ENCODE assay signal across 13 cellular contexts in genomic region chr2:113896791-113897190, GRCh38. TPM values are rescaled to one million over a fixed set of nuclear protein-coding genes. Genes with fewer than 3 reads are reported as not detected.
DNase-seq lines count a peak whose midpoint lies in the region; ATAC-seq and TF ChIP-seq lines count a peak whose summit lies in the region.
"Had no signal": no experiment of that assay in that cellular context is flagged by ENCODE, and none has a peak within 500 bp of the region (broad histone marks: within the 10 kb centered on the region; RNA-seq: fewer than 3 reads in every experiment).

No MANE protein-coding gene starts in this region.

- peak overlapping the region in 1 of 5 donors; percentile 25 for H3K9ac ChIP-seq in subcutaneous abdominal adipose tissue (ENCODE audit: low read length in 5 of 5)
- H3K9ac ChIP-seq: BLaER1 had no signal

- H3K27ac Mint-ChIP-seq in activated naive CD4-positive, alpha-beta T cell treated with anti-CD3 and anti-CD28 coated beads, Interleukin-2, amount 50 U/mL, for 24 hours = peak overlapping the region; percentile 57
- no peak overlapping the region for H3K27ac Mint-ChIP-seq in activated naive CD4-positive, alpha-beta T cell treated with anti-CD3 and anti-CD28 coated beads, Interleukin-2, amount 50 U/mL, for 72 hours
- peak overlapping the region; percentile 70 to 77 for H3K27ac Mint-ChIP-seq in T-cell
- H3K27ac Mint-ChIP-seq: H9; stimulated activated naive B cell treated with anti-CD40 and anti-IgM and Interleukin-4, amounts not matched to agents 10 μg/mL and 1 μg/mL and 100 μg/mL, for 72 hours; WTC11 had no signal

- H3K4me1 Mint-ChIP-seq in activated naive CD4-positive, alpha-beta T cell treated with anti-CD3 and anti-CD28 coated beads, Interleukin-2, amount 50 U/mL, for 24 hours = peaks cover 100% of the 10 kb centered on the region
- peaks cover 94 to 96% (median 96%) of the 10 kb centered on the region in 3 donors for H3K4me1 Mint-ChIP-seq in T-cell

- H3K4me3 ChIP-seq in fibroblast of pulmonary artery (replicated peaks; ENCODE audit: low read depth, low read length) (no peak overlapping the region), subcutaneous abdominal adipose tissue (ENCODE audit: low read depth in 1 of 5, low read length in 5 of 5) (no peak overlapping the region)
- H3K4me3 ChIP-seq: BLaER1 had no signal

- no peak for TF ChIP-seq CTCF in fibroblast of pulmonary artery (IDR thresholded peaks at IDR 0.05; ENCODE audit: low read length, missing control alignments)

- no peaks in the 10 kb centered on the region for H3K36me3 ChIP-seq in subcutaneous abdominal adipose tissue (ENCODE audit: control insufficient read depth in 5 of 5, insufficient read depth in 5 of 5, low read length in 5 of 5)

- ATAC-seq in activated naive CD4-positive, alpha-beta T cell treated with anti-CD3 and anti-CD28 coated beads, Interleukin-2, amount 50 U/mL, for 72 hours = no peak
- ATAC-seq in T-cell (replicated peaks in 1 of 4) = no peak
- ATAC-seq: WTC11 had no signal

- H3K9me3 Mint-ChIP-seq in activated naive CD4-positive, alpha-beta T cell treated with anti-CD3 and anti-CD28 coated beads, Interleukin-2, amount 50 U/mL, for 24 hours = no peaks in the 10 kb centered on the region
- no peaks in the 10 kb centered on the region for H3K9me3 Mint-ChIP-seq in activated naive CD4-positive, alpha-beta T cell treated with anti-CD3 and anti-CD28 coated beads, Interleukin-2, amount 50 U/mL, for 72 hours
- no peaks in the 10 kb centered on the region for H3K9me3 Mint-ChIP-seq in T-cell
- H3K9me3 Mint-ChIP-seq: H9; stimulated activated naive B cell treated with anti-CD40 and anti-IgM and Interleukin-4, amounts not matched to agents 10 μg/mL and 1 μg/mL and 100 μg/mL, for 72 hours; WTC11 had no signal

- H3K27me3 ChIP-seq in subcutaneous abdominal adipose tissue (ENCODE audit: control insufficient read depth in 5 of 5, insufficient read depth in 4 of 5, low read length in 5 of 5) = no peaks in the 10 kb centered on the region
- H3K27me3 ChIP-seq: BLaER1 had no signal

- POLR2A ChIA-PET in T-cell (lab: Charles Lee) = no interaction called here

- H3K36me3 Mint-ChIP-seq in activated naive CD4-positive, alpha-beta T cell treated with anti-CD3 and anti-CD28 coated beads, Interleukin-2, amount 50 U/mL, for 24 hours = peaks cover 42% of the 10 kb centered on the region
- H3K36me3 Mint-ChIP-seq in activated naive CD4-positive, alpha-beta T cell treated with anti-CD3 and anti-CD28 coated beads, Interleukin-2, amount 50 U/mL, for 72 hours = peaks cover 25 to 50% of the 10 kb centered on the region in 2 donors
- peaks cover 29% of the 10 kb centered on the region for H3K36me3 Mint-ChIP-seq in T-cell
- H3K36me3 Mint-ChIP-seq: WTC11 had no signal

- H3K9me3 ChIP-seq in subcutaneous abdominal adipose tissue (ENCODE audit: control insufficient read depth in 5 of 5, low read length in 5 of 5) = no peaks in the 10 kb centered on the region
- H3K9me3 ChIP-seq: BLaER1 had no signal

- H3K4me1 ChIP-seq in subcutaneous abdominal adipose tissue (ENCODE audit: control insufficient read depth in 5 of 5, insufficient read depth in 5 of 5, low read length in 5 of 5) = peaks cover 0 to 87% (median 79%) of the 10 kb centered on the region in 5 donors

- no peaks in the 10 kb centered on the region for H3K27me3 Mint-ChIP-seq in activated naive CD4-positive, alpha-beta T cell treated with anti-CD3 and anti-CD28 coated beads, Interleukin-2, amount 50 U/mL, for 24 hours
- no peaks in the 10 kb centered on the region for H3K27me3 Mint-ChIP-seq in T-cell
- H3K27me3 Mint-ChIP-seq: stimulated activated naive B cell treated with anti-CD40 and anti-IgM and Interleukin-4, amounts not matched to agents 10 μg/mL and 1 μg/mL and 100 μg/mL, for 72 hours had no signal

- peak overlapping the region; percentile 100 for H3K4me3 Mint-ChIP-seq in activated naive CD4-positive, alpha-beta T cell treated with anti-CD3 and anti-CD28 coated beads, Interleukin-2, amount 50 U/mL, for 24 hours
- H3K4me3 Mint-ChIP-seq in T-cell = peak overlapping the region; percentile 64 to 96 (median 87)
- H3K4me3 Mint-ChIP-seq: H9, WTC11 had no signal

- no peak for DNase-seq in activated naive CD4-positive, alpha-beta T cell treated with anti-CD3 and anti-CD28 coated beads, Interleukin-2, amount 50 U/mL, for 72 hours (ENCODE audit: low spot score in 2 of 2)
- DNase-seq in T-cell (no peak), fibroblast of pulmonary artery (ENCODE audit: low read depth) (peak; percentile 46), COLO668 (lab: John Stamatoyannopoulos, UW; ENCODE audit: unreplicated experiment) (no peak)
- DNase-seq in stimulated activated CD4-positive, alpha-beta T cell treated with anti-CD3 and anti-CD28 coated beads, Interleukin-2, amount 100 ng/mL, for 48 hours = no peak
- DNase-seq in stimulated activated CD4-positive, alpha-beta T cell treated with anti-CD3 and anti-CD28 coated beads, Interleukin-1b, Interleukin-23, amount 100 ng/mL, for 48 hours = no peak
- DNase-seq: activated naive CD4-positive, alpha-beta T cell treated with anti-CD3 and anti-CD28 coated beads, Interleukin-2, amount 50 U/mL, for 16 hours; H9; stimulated activated naive B cell treated with anti-CD40 and anti-IgM and Interleukin-4, amounts not matched to agents 10 μg/mL and 1 μg/mL and 100 μg/mL, for 72 hours had no signal

- peak overlapping the region; percentile 52 for H3K27ac ChIP-seq in subcutaneous abdominal adipose tissue (ENCODE audit: low read depth, low read length)
- H3K27ac ChIP-seq: BLaER1 had no signal

- CTCF ChIA-PET in T-cell (lab: Charles Lee) = interaction anchor here in 1 of 2 donors (0.6 kb wide), 1 partner anchor 762 kb away, joined by 3 read pairs; no protein-coding TSS in a partner anchor

RNA-seq across cellular contexts. Expression of gene ACTR3, which starts 6.9 kb away (rescaled TPM):
- 100 to 1,000 TPM; 520 to 570 TPM for total RNA-seq in activated naive CD4-positive, alpha-beta T cell treated with anti-CD3 and anti-CD28 coated beads, Interleukin-2, amount 50 U/mL, for 72 hours
- 100 to 1,000 TPM; 228 to 277 (median 255) TPM for total RNA-seq in T-cell

Comparison
In these comparisons a context has a peak if more than half of its experiments do, and no peak if none do; other contexts are left out.
1. H3K27ac Mint-ChIP-seq: peak in activated naive CD4-positive, alpha-beta T cell treated with anti-CD3 and anti-CD28 coated beads, Interleukin-2, amount 50 U/mL, for 24 hours (single experiment) and T-cell (2 of 2); none in activated naive CD4-positive, alpha-beta T cell treated with anti-CD3 and anti-CD28 coated beads, Interleukin-2, amount 50 U/mL, for 72 hours (0 of 2).